In genomic region chr16:86555763-86556130, GRCh38 we compare ENCODE assay signal across 9 cellular contexts. TPM values are rescaled to one million over a fixed set of nuclear protein-coding genes. Genes with fewer than 3 reads are reported as not detected.
A peak's percentile ranks its signal among the peaks of the same experiment; 100 is the strongest.
DNase-seq lines count a peak whose midpoint lies in the region; ATAC-seq and TF ChIP-seq lines count a peak whose summit lies in the region.
"Had no signal": no experiment of that assay in that cellular context is flagged by ENCODE, and none has a peak within 500 bp of the region (broad histone marks: within the 10 kb centered on the region; RNA-seq: fewer than 3 reads in every experiment).

No MANE protein-coding gene starts in this region.

- TF ChIP-seq RAD21 in IMR-90 (IDR thresholded peaks at IDR 0.05; ENCODE audit: low read length) = no peak

- TF ChIP-seq POLR2A in IMR-90 (IDR thresholded peaks at IDR 0.05; ENCODE audit: low read depth, low read length) = no peak

- no peaks in the 10 kb centered on the region for H4K20me1 ChIP-seq in IMR-90 (ENCODE audit: insufficient read depth, low read length)

- no peak overlapping the region for H2BK20ac ChIP-seq in IMR-90 (ENCODE audit: low read depth, low read length)

- H3K4me3 ChIP-seq in IMR-90 (ENCODE audit: insufficient read depth, low read depth, low read length) (peak overlapping the region; percentile 77), colonic mucosa (peak overlapping the region; percentile 97)

- H3K56ac ChIP-seq in IMR-90 (ENCODE audit: extremely low read depth, insufficient read depth, low read length) = peak overlapping the region; percentile 63; the same call in 1 of the 2 replicates

- H2BK15ac ChIP-seq in IMR-90 (ENCODE audit: low read depth, low read length) = no peak overlapping the region; the same call in 2 of the 3 replicates

- dilution Hi-C loops in IMR-90 (cut with HindIII; ENCODE audit: low sequenced_read_pairs, unreplicated experiment) = no loop called here

- peak overlapping the region; percentile 93 for H2AFZ ChIP-seq in IMR-90 (replicated peaks; ENCODE audit: low read length, poor library complexity)

- H3K4me1 Mint-ChIP-seq in natural killer cell treated with Interleukin-12 subunit alpha and Interleukin-12 subunit beta and Interleukin-15 and Interleukin-18, amount 100 ng/mL, for 72 hours (ENCODE audit: low read depth in 2 of 2) = peaks cover 12 to 15% of the 10 kb centered on the region in 2 donors

- H3K4me1 ChIP-seq in IMR-90 (ENCODE audit: control insufficient read depth, insufficient read depth, low read length) (peaks cover 7% of the 10 kb centered on the region; the same call in 1 of the 2 replicates), colonic mucosa (no peaks in the 10 kb centered on the region)

- peak overlapping the region; percentile 96 to 99 for H4K8ac ChIP-seq in IMR-90 (ENCODE audit: low read depth in 2 of 2, low read length in 2 of 2)

- no peak overlapping the region for H3K18ac ChIP-seq in IMR-90 (ENCODE audit: low read depth, low read length)

- POLR2A ChIA-PET in IMR-90 (lab: Charles Lee; ENCODE audit: unreplicated experiment) = no interaction called here

- peak overlapping the region; percentile 77; the same call in 1 of the 2 replicates for H3K23ac ChIP-seq in IMR-90 (ENCODE audit: low read depth, low read length)

- peak; percentile 24 for DNase-seq in AG20443 (ENCODE audit: low spot score)
- DNase-seq in IMR-90 = no peak
- DNase-seq in colonic mucosa = no peak
- no peak for DNase-seq in natural killer cell treated with Interleukin-12 subunit alpha and Interleukin-12 subunit beta and Interleukin-15 and Interleukin-18, amount 100 ng/mL, for 72 hours (ENCODE audit: low spot score)
- DNase-seq in anterior cingulate cortex (lab: John Stamatoyannopoulos, UW) = no peak
- DNase-seq in ureter (ENCODE audit: low spot score) = no peak

- H3K79me1 ChIP-seq in IMR-90 (ENCODE audit: low read depth in 1 of 2, low read length in 2 of 2) = peaks cover 18 to 35% of the 10 kb centered on the region in 2 experiments

- peak overlapping the region; percentile 93 for H3K9ac ChIP-seq in IMR-90 (ENCODE audit: low read depth, low read length)
- peak overlapping the region; percentile 80 to 93 for H3K9ac ChIP-seq in colonic mucosa (ENCODE audit: low read depth in 2 of 2, low read length in 2 of 2)

- peak overlapping the region; percentile 93 for H2AK5ac ChIP-seq in IMR-90 (ENCODE audit: low read depth, low read length)

- H3K27me3 ChIP-seq in IMR-90 (ENCODE audit: control insufficient read depth, insufficient read depth, low read length) (no peaks in the 10 kb centered on the region), colonic mucosa (no peaks in the 10 kb centered on the region)

- peak overlapping the region; percentile 24; the same call in 1 of the 2 replicates for H2BK120ac ChIP-seq in IMR-90 (ENCODE audit: low read depth, low read length)

- peaks cover 5% of the 10 kb centered on the region for H3K36me3 Mint-ChIP-seq in natural killer cell treated with Interleukin-12 subunit alpha and Interleukin-12 subunit beta and Interleukin-15 and Interleukin-18, amount 100 ng/mL, for 72 hours

- H2AK9ac ChIP-seq in IMR-90 (replicated peaks; ENCODE audit: low read depth, low read length, poor library complexity) = peak overlapping the region; percentile 99

- H3K36me3 ChIP-seq in IMR-90 (ENCODE audit: control insufficient read depth, insufficient read depth, low read length) (peaks cover 7% of the 10 kb centered on the region), colonic mucosa (no peaks in the 10 kb centered on the region)

- ATAC-seq in IMR-90 (ENCODE audit: low read depth) (no peak), GM19397 (IDR thresholded peaks at IDR 0.05; ENCODE audit: unreplicated experiment) (no peak), GM21528 (IDR thresholded peaks at IDR 0.05; ENCODE audit: low FRiP score, unreplicated experiment) (no peak)
- ATAC-seq in natural killer cell treated with Interleukin-12 subunit alpha and Interleukin-12 subunit beta and Interleukin-15 and Interleukin-18, amount 100 ng/mL, for 72 hours = no peak

- H3K27ac Mint-ChIP-seq in natural killer cell treated with Interleukin-12 subunit alpha and Interleukin-12 subunit beta and Interleukin-15 and Interleukin-18, amount 100 ng/mL, for 72 hours = peak overlapping the region; percentile 89 to 93

- no peak for TF ChIP-seq CTCF in IMR-90 (conservative IDR thresholded peaks at IDR 0.05; ENCODE audit: low read depth, low read length)
- TF ChIP-seq CTCF in colonic mucosa (IDR thresholded peaks at IDR 0.05) = no peak

- H3K27me3 Mint-ChIP-seq in natural killer cell treated with Interleukin-12 subunit alpha and Interleukin-12 subunit beta and Interleukin-15 and Interleukin-18, amount 100 ng/mL, for 72 hours = peaks cover 0 to 2% of the 10 kb centered on the region in 2 donors

- H3K9me1 ChIP-seq in IMR-90 (ENCODE audit: insufficient read depth, low read length) = peaks cover 7% of the 10 kb centered on the region

- H3K4me3 Mint-ChIP-seq in natural killer cell treated with Interleukin-12 subunit alpha and Interleukin-12 subunit beta and Interleukin-15 and Interleukin-18, amount 100 ng/mL, for 72 hours = peak overlapping the region; percentile 92

- H3K27ac ChIP-seq in IMR-90 (ENCODE audit: insufficient read depth, low read length) (no peak overlapping the region; the same call in 1 of the 2 replicates), colonic mucosa (no peak overlapping the region)

- in situ Hi-C loops in IMR-90 (cut with MboI; ENCODE audit: low sequenced_read_pairs) = no loop called here

- H4K5ac ChIP-seq in IMR-90 (ENCODE audit: low read depth, low read length) = peak overlapping the region; percentile 98

- no peaks in the 10 kb centered on the region for H3K9me3 ChIP-seq in IMR-90 (ENCODE audit: control insufficient read depth, insufficient read depth, low read length)
- no peaks in the 10 kb centered on the region for H3K9me3 ChIP-seq in colonic mucosa

- 33% methylated on average over 3 of the region's 16 CpGs; no CpG with 5 or more reads in 1 of the 2 experiments for WGBS in IMR-90 (ENCODE audit: extremely low coverage in 2 of 2, insufficient read length in 1 of 2), 2 experiments

- H2BK5ac ChIP-seq in IMR-90 (ENCODE audit: low read depth, low read length, poor library complexity, severe bottlenecking) = no peak overlapping the region

- H3K4me2 ChIP-seq in IMR-90 (ENCODE audit: low read depth, low read length) = peak overlapping the region; percentile 88

- peak overlapping the region; percentile 85 for H4K91ac ChIP-seq in IMR-90 (ENCODE audit: insufficient read depth, low read depth, low read length)

- H3K9me3 Mint-ChIP-seq in natural killer cell treated with Interleukin-12 subunit alpha and Interleukin-12 subunit beta and Interleukin-15 and Interleukin-18, amount 100 ng/mL, for 72 hours = no peaks in the 10 kb centered on the region

- CTCF ChIA-PET in IMR-90 (lab: Yijun Ruan, JAX) = no interaction called here

- H3K14ac ChIP-seq in IMR-90 (replicated peaks; ENCODE audit: low read depth, low read length) = peak overlapping the region; percentile 98

- intact Hi-C loops in IMR-90 (cut with micrococcal nuclease) (no loop called here), colonic mucosa (cut with DNase I) (no loop called here)

- BruUV-seq in IMR-90 (replicated peaks; lab: Mats Ljungman, UMichigan) = no TSS peak

- H3K4ac ChIP-seq in IMR-90 (ENCODE audit: low read depth, low read length) = peak overlapping the region; percentile 94

TF ChIP-seq in IMR-90, 13 proteins besides CTCF, POLR2A, EP300 and RAD21 (continues in another document):
- TF ChIP-seq MXI1 (IDR thresholded peaks at IDR 0.05; ENCODE audit: borderline replicate concordance, low read depth, low read length) = no peak
- no peak for TF ChIP-seq BHLHE40 (IDR thresholded peaks at IDR 0.05; ENCODE audit: low read depth, low read length)
- no peak for TF ChIP-seq FOS (IDR thresholded peaks at IDR 0.05; ENCODE audit: low read depth, low read length)
- TF ChIP-seq ELK1 (IDR thresholded peaks at IDR 0.05; ENCODE audit: borderline replicate concordance, low read depth, low read length) = no peak
- no peak for TF ChIP-seq RCOR1 (IDR thresholded peaks at IDR 0.05; ENCODE audit: insufficient replicate concordance, low read length)

RNA-seq across cellular contexts. Expression of gene MTHFSD, which starts 0.7 kb away (rescaled TPM):
- 7.8 and 8.2 TPM in 2 replicates for total RNA-seq in IMR-90 (2012; rRNA removed)
- polyA plus RNA-seq in IMR-90 (2012; rRNA removed) = 13.7 and 16.8 TPM in 2 replicates
- 5.6 and 7.9 TPM in 2 replicates for polyA plus RNA-seq in IMR-90 (2012; cell fraction: cytosol; rRNA removed)
- 71.8 and 97.1 TPM in 2 replicates for polyA plus RNA-seq in IMR-90 (2012; cell fraction: nucleus; rRNA removed; ENCODE audit: low replicate concordance)
- total RNA-seq in colonic mucosa = 10 to 100 TPM; 15.4 to 23.7 TPM
- 10 to 100 TPM; 24.3 to 32.8 TPM for total RNA-seq in natural killer cell treated with Interleukin-12 subunit alpha and Interleukin-12 subunit beta and Interleukin-15 and Interleukin-18, amount 100 ng/mL, for 72 hours
- total RNA-seq in ureter = 28.7 TPM

RNA-seq across cellular contexts. Expression of gene FOXC2, which starts 10.9 kb away (rescaled TPM):
- total RNA-seq in IMR-90 (2012; rRNA removed) = 0.90 and 1.1 TPM in 2 replicates
- polyA plus RNA-seq in IMR-90 (2012; rRNA removed) = 6.4 and 9.2 TPM in 2 replicates
- 5.5 and 8.7 TPM in 2 replicates for polyA plus RNA-seq in IMR-90 (2012; cell fraction: cytosol; rRNA removed)
- polyA plus RNA-seq in IMR-90 (2012; cell fraction: nucleus; rRNA removed; ENCODE audit: low replicate concordance) = 4.3 and 7.4 TPM in 2 replicates
- total RNA-seq in colonic mucosa = under 1 TPM; 0.11 to 0.22 TPM
- not detected for total RNA-seq in natural killer cell treated with Interleukin-12 subunit alpha and Interleukin-12 subunit beta and Interleukin-15 and Interleukin-18, amount 100 ng/mL, for 72 hours
- total RNA-seq in ureter = 7.3 TPM
- total RNA-seq: T-helper 1 cell treated with Interleukin-12 subunit alpha and Interleukin-12 subunit beta and Interleukin-4 antibody, amounts not matched to agents 30 ng/mL and 1 ng/mL, for 36 hours had no signal

RNA-seq across cellular contexts. Expression of gene FOXL1, which starts 22.6 kb away (rescaled TPM):
- total RNA-seq in IMR-90 (2012; rRNA removed) (15.2 and 23.9 TPM in 2 replicates), colonic mucosa (1 to 10 TPM; 2.5 to 3.2 TPM), ureter (10.9 TPM)
- 25.8 and 29.9 TPM in 2 replicates for polyA plus RNA-seq in IMR-90 (2012; rRNA removed)
- polyA plus RNA-seq in IMR-90 (2012; cell fraction: cytosol; rRNA removed) = 59.6 and 70.0 TPM in 2 replicates
- polyA plus RNA-seq in IMR-90 (2012; cell fraction: nucleus; rRNA removed; ENCODE audit: low replicate concordance) = 22.9 and 59.6 TPM in 2 replicates
- not detected for total RNA-seq in natural killer cell treated with Interleukin-12 subunit alpha and Interleukin-12 subunit beta and Interleukin-15 and Interleukin-18, amount 100 ng/mL, for 72 hours
- total RNA-seq: T-helper 1 cell treated with Interleukin-12 subunit alpha and Interleukin-12 subunit beta and Interleukin-4 antibody, amounts not matched to agents 30 ng/mL and 1 ng/mL, for 36 hours had no signal

RNA-seq across cellular contexts. Expression of gene FOXF1, which starts 45.4 kb away (rescaled TPM):
- total RNA-seq in IMR-90 (2012; rRNA removed) (2.7 and 4.2 TPM in 2 replicates), colonic mucosa (10 to 100 TPM in 1 of 2 donors, 1 to 10 TPM in 1; 6.3 to 12.1 TPM), ureter (31.7 TPM)
- 33.0 and 34.5 TPM in 2 replicates for polyA plus RNA-seq in IMR-90 (2012; rRNA removed)
- polyA plus RNA-seq in IMR-90 (2012; cell fraction: cytosol; rRNA removed) = 33.7 and 84.8 TPM in 2 replicates
- polyA plus RNA-seq in IMR-90 (2012; cell fraction: nucleus; rRNA removed; ENCODE audit: low replicate concordance) = 98.2 and 101 TPM in 2 replicates
- not detected for total RNA-seq in natural killer cell treated with Interleukin-12 subunit alpha and Interleukin-12 subunit beta and Interleukin-15 and Interleukin-18, amount 100 ng/mL, for 72 hours
- total RNA-seq: T-helper 1 cell treated with Interleukin-12 subunit alpha and Interleukin-12 subunit beta and Interleukin-4 antibody, amounts not matched to agents 30 ng/mL and 1 ng/mL, for 36 hours had no signal
